Comparison of ENCODE assay signal across 9 cellular contexts in genomic region chr22:39503590-39503989, GRCh38. TPM values are rescaled to one million over a fixed set of nuclear protein-coding genes. Genes with fewer than 3 reads are reported as not detected.
DNase-seq lines count a peak whose midpoint lies in the region; ATAC-seq, FAIRE-seq and TF ChIP-seq lines count a peak whose summit lies in the region.
"Had no signal": no experiment of that assay in that cellular context is flagged by ENCODE, and none has a peak within 500 bp of the region (broad histone marks: within the 10 kb centered on the region; RNA-seq: fewer than 3 reads in every experiment).

No MANE protein-coding gene starts in this region.

- H3K9ac ChIP-seq in OCI-LY1 (ENCODE audit: low read length) (peak overlapping the region; percentile 96), H1 (replicated peaks in 1 of 4; ENCODE audit: extremely low read depth in 1 of 4, low read depth in 3 of 4, low read length in 3 of 4) (no peak overlapping the region), rectal smooth muscle tissue (ENCODE audit: low read length) (no peak overlapping the region), trophoblast cell (ENCODE audit: low read length) (no peak overlapping the region)

- H2AFZ ChIP-seq in OCI-LY1 (ENCODE audit: low read length) (no peak overlapping the region), H1 (ENCODE audit: low read length) (no peak overlapping the region), trophoblast cell (ENCODE audit: insufficient read depth, low read length, poor library complexity) (no peak overlapping the region)

- no peak overlapping the region for H2BK20ac ChIP-seq in H1 (ENCODE audit: low read length)

- peak overlapping the region; percentile 54 for H3K27ac ChIP-seq in OCI-LY1 (ENCODE audit: low read depth, low read length, poor library complexity, severe bottlenecking)
- H3K27ac ChIP-seq in H1 (ENCODE audit: low read depth, low read length), result no peak overlapping the region
- no peak overlapping the region for H3K27ac ChIP-seq in rectal smooth muscle tissue (ENCODE audit: low read depth, low read length)
- no peak overlapping the region for H3K27ac ChIP-seq in trophoblast cell (ENCODE audit: low read depth, low read length)
- H3K27ac ChIP-seq: ovary had no signal

- no peak overlapping the region for H3K23ac ChIP-seq in H1 (ENCODE audit: insufficient read length)
- H3K23ac ChIP-seq in trophoblast cell (ENCODE audit: low read length), result no peak overlapping the region

- no peaks in the 10 kb centered on the region for H3K9me2 ChIP-seq in OCI-LY1 (ENCODE audit: low read depth, low read length)

- H3K18ac ChIP-seq in H1 (ENCODE audit: extremely low read depth, low read length) (no peak overlapping the region), trophoblast cell (ENCODE audit: low read length) (no peak overlapping the region)

- H4K12ac ChIP-seq in trophoblast cell (ENCODE audit: low read depth, low read length), result no peak overlapping the region

- peaks cover 57% of the 10 kb centered on the region for H3K36me3 ChIP-seq in OCI-LY1 (ENCODE audit: insufficient read depth, low read length)
- peaks cover 5 to 44% (median 25%) of the 10 kb centered on the region in 4 experiments for H3K36me3 ChIP-seq in H1 (ENCODE audit: control insufficient read depth in 2 of 4, insufficient read depth in 4 of 4, low read length in 3 of 4)
- peaks cover 23% of the 10 kb centered on the region for H3K36me3 ChIP-seq in rectal smooth muscle tissue (ENCODE audit: control insufficient read depth, insufficient read depth, low read length)
- peaks cover 32 to 37% of the 10 kb centered on the region in 2 experiments for H3K36me3 ChIP-seq in trophoblast cell (ENCODE audit: control insufficient read depth in 1 of 2, insufficient read depth in 2 of 2, low read length in 2 of 2)
- H3K36me3 ChIP-seq: ovary had no signal

- WGBS in H1 (ENCODE audit: extremely low coverage in 1 of 2, insufficient coverage in 1 of 2, insufficient read length in 1 of 2, insufficient replicate concordance in 2 of 2, low coverage in 1 of 2, low lambda C conversion rate in 2 of 2, missing lambda C conversion rate in 1 of 2), 2 experiments, result 90% methylated on average over 7 of the region's 7 CpGs; no CpG with 5 or more reads in 1 of the 2 experiments
- WGBS in trophoblast cell (ENCODE audit: extremely low coverage, insufficient coverage, insufficient read length), result no CpG with 5 or more reads among the region's 7 CpGs

- H2BK5ac ChIP-seq in H1 (ENCODE audit: low read depth, low read length), result no peak overlapping the region
- H2BK5ac ChIP-seq in trophoblast cell (ENCODE audit: low read depth, low read length, poor library complexity), result no peak overlapping the region

- CTCF ChIA-PET in H1 (lab: Charles Lee; ENCODE audit: partially characterized antibody), result interaction anchor here (1.6 to 19.7 kb wide), 4 partner anchors 10 to 67 kb away, joined by 3 to 361 read pairs (median 152); partner anchors contain the start of gene RPS19BP1

- POLR2A ChIA-PET in H1 (lab: Charles Lee; ENCODE audit: partially characterized antibody), result interaction anchor here (0.6 to 4.6 kb wide), 3 partner anchors 17 to 40 kb away, joined by 3 to 42 read pairs (median 32); partner anchors contain the start of gene ATF4

- H2BK12ac ChIP-seq in H1 (ENCODE audit: low read depth, low read length) (no peak overlapping the region), trophoblast cell (ENCODE audit: low read length) (no peak overlapping the region)

- ATAC-seq in GM19023 (IDR thresholded peaks at IDR 0.05; ENCODE audit: unreplicated experiment), result no peak

- no peak for TF ChIP-seq CTCF in GM12865 (IDR thresholded peaks at IDR 0.05; ENCODE audit: insufficient read depth, low read depth, low read length, missing control alignments)
- no peak for TF ChIP-seq CTCF in OCI-LY1 (IDR thresholded peaks at IDR 0.05; ENCODE audit: low read length)
- TF ChIP-seq CTCF in H1 (IDR thresholded peaks at IDR 0.05; ENCODE audit: control extremely low read depth in 1 of 3, insufficient read depth in 1 of 3, low read depth in 1 of 3, low read length in 3 of 3), result no peak

- no peaks in the 10 kb centered on the region for H3K9me3 ChIP-seq in OCI-LY1 (ENCODE audit: low read length)
- no peaks in the 10 kb centered on the region for H3K9me3 ChIP-seq in H1 (ENCODE audit: insufficient read depth in 2 of 2, low read depth in 1 of 2, low read length in 1 of 2)
- H3K9me3 ChIP-seq in trophoblast cell (ENCODE audit: insufficient read depth, low read depth, low read length), result peaks cover 1% of the 10 kb centered on the region
- H3K9me3 ChIP-seq: ovary had no signal

- no peaks in the 10 kb centered on the region for H3K27me3 ChIP-seq in OCI-LY1 (ENCODE audit: insufficient read depth, low read length)
- peaks cover 13 to 59% (median 45%) of the 10 kb centered on the region in 4 experiments for H3K27me3 ChIP-seq in H1 (replicated peaks in 1 of 4; ENCODE audit: control insufficient read depth in 3 of 4, extremely low read depth in 1 of 4, insufficient read depth in 3 of 4, low read length in 3 of 4)
- H3K27me3 ChIP-seq in rectal smooth muscle tissue (ENCODE audit: control insufficient read depth, insufficient read depth, low read length), result no peaks in the 10 kb centered on the region
- no peaks in the 10 kb centered on the region for H3K27me3 ChIP-seq in trophoblast cell (ENCODE audit: insufficient read depth, low read length)
- H3K27me3 ChIP-seq: ovary had no signal

- FAIRE-seq in H1 (lab: Jason Lieb, UNC), result no peak

- no peak overlapping the region for H2BK15ac ChIP-seq in H1 (ENCODE audit: low read length)

- H4K20me1 ChIP-seq in OCI-LY1 (ENCODE audit: insufficient read depth, low read length) (no peaks in the 10 kb centered on the region), H1 (replicated peaks in 1 of 2; ENCODE audit: control insufficient read depth in 1 of 2, insufficient read depth in 2 of 2, low read length in 2 of 2) (peaks cover 25 to 38% of the 10 kb centered on the region in 2 experiments)

- TF ChIP-seq RAD21 in H1 (IDR thresholded peaks at IDR 0.05 in 1 of 2, conservative IDR thresholded peaks at IDR 0.05 in 1 of 2; ENCODE audit: low read depth in 2 of 2, low read length in 2 of 2), result no peak

- H3K14ac ChIP-seq in H1 (ENCODE audit: insufficient read length) (no peak overlapping the region), trophoblast cell (ENCODE audit: low read length) (no peak overlapping the region)

- H3K4ac ChIP-seq in H1 (replicated peaks; ENCODE audit: insufficient read length, low read depth, low read length), result no peak overlapping the region
- no peak overlapping the region for H3K4ac ChIP-seq in trophoblast cell (ENCODE audit: low read depth, low read length)

- H3K4me2 ChIP-seq in OCI-LY1 (ENCODE audit: low read length) (peak overlapping the region; percentile 100), H1 (ENCODE audit: insufficient read depth in 1 of 2, low read depth in 2 of 2, low read length in 2 of 2) (peak overlapping the region; percentile 77 to 86; a peak in 2 of 4 replicates), trophoblast cell (ENCODE audit: low read length) (no peak overlapping the region)

- TF ChIP-seq POLR2A in H1 (IDR thresholded peaks at IDR 0.05; ENCODE audit: control extremely low read depth in 1 of 2, low read depth in 2 of 2, low read length in 2 of 2), result no peak

- peak; percentile 37 for DNase-seq in GM12865 (ENCODE audit: low read depth)
- no peak for DNase-seq in H1 (ENCODE audit: low read depth in 1 of 2, low spot score in 2 of 2)
- no peak for DNase-seq in trophoblast cell
- DNase-seq in glomerular visceral epithelial cell (ENCODE audit: extremely low spot score), result no peak
- DNase-seq in DMS79 treated with DMSO at 0.1 percent for 48 hours (lab: John Stamatoyannopoulos, UW), result no peak
- DNase-seq: ovary had no signal

- no peak overlapping the region for H3K56ac ChIP-seq in H1 (replicated peaks; ENCODE audit: insufficient read length, low read depth, low read length)

- H3K23me2 ChIP-seq in H1 (ENCODE audit: low read depth, low read length), result peaks cover 5% of the 10 kb centered on the region

- H3K4me1 ChIP-seq in OCI-LY1 (ENCODE audit: insufficient read depth, low read length, severe bottlenecking), result peaks cover 18% of the 10 kb centered on the region
- peaks cover 3 to 9% (median 4%) of the 10 kb centered on the region in 4 experiments; a peak in 6 of 7 replicates for H3K4me1 ChIP-seq in H1 (replicated peaks in 1 of 4; ENCODE audit: control insufficient read depth in 3 of 4, insufficient read depth in 4 of 4, low read length in 3 of 4)
- H3K4me1 ChIP-seq in rectal smooth muscle tissue (ENCODE audit: control insufficient read depth, insufficient read depth, low read length), result peaks cover 21% of the 10 kb centered on the region
- peaks cover 8 to 9% of the 10 kb centered on the region in 2 experiments for H3K4me1 ChIP-seq in trophoblast cell (ENCODE audit: control insufficient read depth in 1 of 2, insufficient read depth in 2 of 2, low read length in 2 of 2)

- TF ChIP-seq EP300 in H1 (IDR thresholded peaks at IDR 0.05; ENCODE audit: borderline replicate concordance in 1 of 2, low read depth in 2 of 2, low read length in 2 of 2), result no peak

- H2AK5ac ChIP-seq in H1 (ENCODE audit: low read depth, low read length) (no peak overlapping the region), trophoblast cell (ENCODE audit: low read length) (no peak overlapping the region)

- H3K4me3 ChIP-seq in GM12865 (ENCODE audit: low read depth, low read length) (peak overlapping the region; percentile 95), OCI-LY1 (ENCODE audit: low read depth, low read length, poor library complexity, severe bottlenecking) (peak overlapping the region; percentile 92), H1 (ENCODE audit: extremely low read depth in 1 of 4, insufficient read depth in 2 of 4, low read depth in 3 of 4, low read length in 4 of 4) (peak overlapping the region in 1 of 4 experiments; percentile 88; a peak in 1 of 8 replicates), rectal smooth muscle tissue (ENCODE audit: low read length) (peak overlapping the region; percentile 79), trophoblast cell (ENCODE audit: low read depth, low read length) (no peak overlapping the region)

- H4K8ac ChIP-seq in H1 (ENCODE audit: extremely low read depth, insufficient read depth, low read length) (no peak overlapping the region), trophoblast cell (ENCODE audit: low read depth, low read length) (no peak overlapping the region)

- peaks cover 25% of the 10 kb centered on the region for H3K79me2 ChIP-seq in OCI-LY1 (ENCODE audit: insufficient read depth, low read length)
- H3K79me2 ChIP-seq in H1 (ENCODE audit: control insufficient read depth in 1 of 2, insufficient read depth in 2 of 2, low read length in 2 of 2), result peaks cover 5 to 13% of the 10 kb centered on the region in 2 experiments; a peak in 3 of 4 replicates
- peaks cover 11% of the 10 kb centered on the region for H3K79me2 ChIP-seq in trophoblast cell (ENCODE audit: control insufficient read depth, insufficient read depth, low read length, poor library complexity)

- no peak overlapping the region for H4K91ac ChIP-seq in H1 (replicated peaks; ENCODE audit: insufficient read length, low read length)
- no peak overlapping the region for H4K91ac ChIP-seq in trophoblast cell (ENCODE audit: low read depth, low read length)

- no peaks in the 10 kb centered on the region for H3F3A ChIP-seq in OCI-LY1 (ENCODE audit: insufficient read depth, low read length)

- no peak overlapping the region for H4K5ac ChIP-seq in H1 (ENCODE audit: insufficient read length, low read depth, low read length)

- no peak overlapping the region for H2BK120ac ChIP-seq in H1 (replicated peaks; ENCODE audit: low read depth, low read length)
- H2BK120ac ChIP-seq in trophoblast cell (ENCODE audit: insufficient read depth, low read length, poor library complexity), result no peak overlapping the region

- peaks cover 3% of the 10 kb centered on the region for H3K79me1 ChIP-seq in H1 (ENCODE audit: low read depth, low read length)
- H3K79me1 ChIP-seq in trophoblast cell (ENCODE audit: low read length), result peaks cover 8% of the 10 kb centered on the region

RNA-seq across cellular contexts. Expression of gene MIEF1, which starts 1.5 kb away (rescaled TPM):
- total RNA-seq in H1 (2021; fragmentation: NEBNext Ultra II Directional; extraction: Animal tissue kit (Norgen Biotek cat#: 25700)), result 31.4 and 32.7 TPM in 2 replicates
- polyA plus RNA-seq in H1 (2011; rRNA removed), result 16.8 and 21.0 TPM in 2 replicates
- 16.4 TPM for polyA plus RNA-seq in H1 (2011; cell fraction: cytosol; rRNA removed)
- polyA plus RNA-seq in H1 (2011; cell fraction: nucleus; rRNA removed), result 18.5 TPM
- 22.0 to 25.2 TPM (median 22.9 TPM) in 4 replicates for polyA plus RNA-seq in H1 (2012, experiment 1 of 2)
- polyA plus RNA-seq in H1 (2012, experiment 2 of 2), result 14.3 TPM
- 18.5 TPM for polyA plus RNA-seq in H1 (2013, experiment 1 of 2)
- polyA plus RNA-seq in H1 (2013, experiment 2 of 2), result 18.4 TPM
- polyA minus RNA-seq in H1 (2011; rRNA and poly(A)+ RNA removed), result 36.0 and 36.1 TPM in 2 replicates
- 17.9 TPM for polyA minus RNA-seq in H1 (2011; cell fraction: cytosol; rRNA and poly(A)+ RNA removed)
- polyA minus RNA-seq in H1 (2011; cell fraction: nucleus; rRNA and poly(A)+ RNA removed), result 17.9 TPM
- 26.5 and 27.5 TPM in 2 replicates for polyA plus RNA-seq in trophoblast cell (2013)

RNA-seq across cellular contexts. Expression of gene ATF4, which starts 16.8 kb away (rescaled TPM):
- total RNA-seq in H1 (2021; fragmentation: NEBNext Ultra II Directional; extraction: Animal tissue kit (Norgen Biotek cat#: 25700)), result 543 and 553 TPM in 2 replicates
- polyA plus RNA-seq in H1 (2011; rRNA removed), result 685 and 704 TPM in 2 replicates
- 868 TPM for polyA plus RNA-seq in H1 (2011; cell fraction: cytosol; rRNA removed)
- polyA plus RNA-seq in H1 (2011; cell fraction: nucleus; rRNA removed), result 703 TPM
- polyA plus RNA-seq in H1 (2012, experiment 1 of 2), result 598 to 685 TPM (median 617 TPM) in 4 replicates
- polyA plus RNA-seq in H1 (2012, experiment 2 of 2), result 699 TPM
- 476 TPM for polyA plus RNA-seq in H1 (2013, experiment 1 of 2)
- 475 TPM for polyA plus RNA-seq in H1 (2013, experiment 2 of 2)
- 314 and 359 TPM in 2 replicates for polyA minus RNA-seq in H1 (2011; rRNA and poly(A)+ RNA removed)
- 150 TPM for polyA minus RNA-seq in H1 (2011; cell fraction: cytosol; rRNA and poly(A)+ RNA removed)
- polyA minus RNA-seq in H1 (2011; cell fraction: nucleus; rRNA and poly(A)+ RNA removed), result 255 TPM
- 602 and 615 TPM in 2 replicates for polyA plus RNA-seq in trophoblast cell (2013)

RNA-seq across cellular contexts. Expression of gene RPS19BP1, which starts 29.0 kb away (rescaled TPM):
- 77.5 and 77.9 TPM in 2 replicates for total RNA-seq in H1 (2021; fragmentation: NEBNext Ultra II Directional; extraction: Animal tissue kit (Norgen Biotek cat#: 25700))
- polyA plus RNA-seq in H1 (2011; rRNA removed), result 97.9 and 120 TPM in 2 replicates
- 120 TPM for polyA plus RNA-seq in H1 (2011; cell fraction: cytosol; rRNA removed)
- polyA plus RNA-seq in H1 (2011; cell fraction: nucleus; rRNA removed), result 94.6 TPM
- polyA plus RNA-seq in H1 (2012, experiment 1 of 2), result 79.6 to 99.4 TPM (median 89.0 TPM) in 4 replicates
- 100 TPM for polyA plus RNA-seq in H1 (2012, experiment 2 of 2)
- 71.2 TPM for polyA plus RNA-seq in H1 (2013, experiment 1 of 2)
- polyA plus RNA-seq in H1 (2013, experiment 2 of 2), result 71.6 TPM
- polyA minus RNA-seq in H1 (2011; rRNA and poly(A)+ RNA removed), result 7.8 and 8.1 TPM in 2 replicates
- polyA minus RNA-seq in H1 (2011; cell fraction: cytosol; rRNA and poly(A)+ RNA removed), result 16.2 TPM
- 23.8 TPM for polyA minus RNA-seq in H1 (2011; cell fraction: nucleus; rRNA and poly(A)+ RNA removed)
- 87.1 and 87.7 TPM in 2 replicates for polyA plus RNA-seq in trophoblast cell (2013)

RNA-seq across cellular contexts. Expression of gene MGAT3, which starts 46.8 kb away (rescaled TPM):
- total RNA-seq in H1 (2021; fragmentation: NEBNext Ultra II Directional; extraction: Animal tissue kit (Norgen Biotek cat#: 25700)), result 8.5 and 9.2 TPM in 2 replicates
- polyA plus RNA-seq in H1 (2011; rRNA removed), result 4.3 and 6.3 TPM in 2 replicates
- polyA plus RNA-seq in H1 (2011; cell fraction: cytosol; rRNA removed), result 4.7 TPM
- 6.4 TPM for polyA plus RNA-seq in H1 (2011; cell fraction: nucleus; rRNA removed)
- polyA plus RNA-seq in H1 (2012, experiment 1 of 2), result 6.4 to 8.6 TPM (median 7.1 TPM) in 4 replicates
- polyA plus RNA-seq in H1 (2012, experiment 2 of 2), result 5.9 TPM
- polyA plus RNA-seq in H1 (2013, experiment 1 of 2), result 5.5 TPM
- 5.2 TPM for polyA plus RNA-seq in H1 (2013, experiment 2 of 2)
- 5.9 and 6.3 TPM in 2 replicates for polyA minus RNA-seq in H1 (2011; rRNA and poly(A)+ RNA removed)
- 7.0 TPM for polyA minus RNA-seq in H1 (2011; cell fraction: cytosol; rRNA and poly(A)+ RNA removed)
- 4.2 TPM for polyA minus RNA-seq in H1 (2011; cell fraction: nucleus; rRNA and poly(A)+ RNA removed)
- 19.8 and 20.9 TPM in 2 replicates for polyA plus RNA-seq in trophoblast cell (2013)
